17 cellular contexts compared by ENCODE assay signal in the genomic region with DNA sequence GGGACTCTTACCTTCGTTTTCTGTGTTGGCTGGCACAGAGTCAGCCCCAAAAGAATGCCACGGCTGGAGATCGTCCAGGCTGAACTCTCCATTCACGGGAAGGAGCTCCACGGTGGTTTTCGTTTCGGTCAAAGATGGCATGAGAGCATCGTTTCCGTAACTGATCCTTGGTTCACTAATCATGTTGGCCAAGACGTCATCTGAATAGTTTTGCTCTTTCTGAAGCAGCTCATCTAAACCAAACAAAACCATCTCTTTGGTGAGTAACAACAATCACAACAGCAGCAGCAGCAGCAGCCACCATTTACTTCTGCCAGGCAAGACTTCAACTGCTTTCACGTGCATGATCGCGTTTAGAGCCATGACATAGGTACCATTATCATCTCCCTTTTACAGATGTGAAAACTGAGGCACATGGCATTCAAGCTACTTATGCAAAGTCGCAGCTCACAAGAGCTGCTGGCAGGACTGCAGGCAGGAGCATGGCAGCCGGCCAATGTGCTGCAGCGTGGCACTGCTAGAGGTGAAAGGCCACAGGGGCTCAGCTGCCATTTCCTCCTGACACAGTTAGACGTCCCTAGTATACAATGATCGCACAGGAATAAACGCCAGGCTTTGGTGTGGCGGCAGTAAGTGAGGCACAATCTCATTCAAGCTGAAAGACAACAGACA.
DNase-seq lines count a peak whose midpoint lies in the region; ATAC-seq lines count a peak whose summit lies in the region.
"Had no signal": no experiment of that assay in that cellular context is flagged by ENCODE, and none has a peak within 500 bp of the region (broad histone marks: within the 10 kb centered on the region; RNA-seq: fewer than 3 reads in every experiment).

No MANE protein-coding gene starts in this region.

- intact Hi-C loops in Right ventricle myocardium superior (cut with DNase I), result no loop called here
- intact Hi-C loops in cardiac septum (cut with DNase I), result no loop called here

- H2BK12ac ChIP-seq in mesenchymal stem cell (ENCODE audit: low read length in 2 of 2), result peak overlapping the region in 1 of 2 experiments; percentile 52

- no peak overlapping the region for H3K23ac ChIP-seq in mesenchymal stem cell (ENCODE audit: low read length in 2 of 2)

- H3K4me1 ChIP-seq in mesenchymal stem cell (ENCODE audit: control insufficient read depth, insufficient read depth, low read depth, low read length), result no peaks in the 10 kb centered on the region

- WGBS in mesenchymal stem cell, result 94% methylated on average over 20 of the region's 20 CpGs

- peak overlapping the region in 1 of 2 experiments; percentile 10 for H3K4me3 ChIP-seq in mesenchymal stem cell (ENCODE audit: insufficient read depth in 1 of 2, low read depth in 1 of 2, low read length in 2 of 2)
- H3K4me3 ChIP-seq: heart right ventricle, sigmoid colon had no signal

- peak overlapping the region in 1 of 2 experiments; percentile 18 for H3K18ac ChIP-seq in mesenchymal stem cell (ENCODE audit: low read depth in 1 of 2, low read length in 2 of 2)

- H3K27me3 ChIP-seq in mesenchymal stem cell (ENCODE audit: control insufficient read depth in 1 of 2, insufficient read depth in 1 of 2, low read length in 2 of 2), result no peaks in the 10 kb centered on the region
- H3K27me3 ChIP-seq: heart right ventricle, sigmoid colon had no signal

- H3K14ac ChIP-seq in mesenchymal stem cell (ENCODE audit: low read length in 2 of 2), result peak overlapping the region in 1 of 2 experiments; percentile 13

- H2AFZ ChIP-seq in mesenchymal stem cell (ENCODE audit: low read depth, low read length), result no peak overlapping the region

- no peak overlapping the region for H2AK5ac ChIP-seq in mesenchymal stem cell (ENCODE audit: low read length, severe bottlenecking)

- peaks cover 7 to 33% of the 10 kb centered on the region in 2 experiments for H3K36me3 ChIP-seq in mesenchymal stem cell (ENCODE audit: control insufficient read depth in 1 of 2, insufficient read depth in 2 of 2, low read depth in 1 of 2, low read length in 2 of 2)
- H3K36me3 ChIP-seq: sigmoid colon had no signal

- no peak overlapping the region for H4K91ac ChIP-seq in mesenchymal stem cell (ENCODE audit: low read length)

- no peak overlapping the region for H2BK120ac ChIP-seq in mesenchymal stem cell (ENCODE audit: low read depth, low read length)

- H3K9ac ChIP-seq in mesenchymal stem cell (ENCODE audit: low read length), result no peak overlapping the region
- H3K9ac ChIP-seq: KMS-11 had no signal

- H3K79me1 ChIP-seq in mesenchymal stem cell (replicated peaks; ENCODE audit: low read length, poor library complexity, severe bottlenecking), result peaks cover 28% of the 10 kb centered on the region

- no peak overlapping the region for H2BK5ac ChIP-seq in mesenchymal stem cell (ENCODE audit: low read depth, low read length, poor library complexity, severe bottlenecking)

- H3K9me3 ChIP-seq in mesenchymal stem cell (ENCODE audit: control insufficient read depth, low read length), result no peaks in the 10 kb centered on the region
- H3K9me3 ChIP-seq: heart right ventricle, sigmoid colon had no signal

- H4K8ac ChIP-seq in mesenchymal stem cell (ENCODE audit: low read length), result peak overlapping the region; percentile 61

- H2BK15ac ChIP-seq in mesenchymal stem cell (ENCODE audit: low read depth, poor library complexity, severe bottlenecking), result no peak overlapping the region

- ATAC-seq in Right ventricle myocardium superior (ENCODE audit: poor library complexity), result no peak
- no peak for ATAC-seq in GM19463 (IDR thresholded peaks at IDR 0.05; ENCODE audit: unreplicated experiment)
- ATAC-seq in GM18870 (IDR thresholded peaks at IDR 0.05; ENCODE audit: unreplicated experiment), result no peak
- ATAC-seq: stimulated activated naive CD8-positive, alpha-beta T cell treated with anti-CD3 and anti-CD28 coated beads, Interleukin-15, Interleukin-2, amounts not matched to agents 100 U/mL and 50 U/mL, for 24 hours had no signal

- no peak overlapping the region for H3K4me2 ChIP-seq in mesenchymal stem cell (ENCODE audit: low read length, poor library complexity, severe bottlenecking)
- H3K4me2 ChIP-seq: KMS-11 had no signal

- H3K4ac ChIP-seq in mesenchymal stem cell (ENCODE audit: low read depth in 1 of 2, low read length in 2 of 2), result no peak overlapping the region

- H3K27ac ChIP-seq in mesenchymal stem cell (ENCODE audit: low read length, poor library complexity, severe bottlenecking), result no peak overlapping the region
- H3K27ac ChIP-seq: epithelial cell of prostate, KMS-11, sigmoid colon had no signal

- DNase-seq in Right ventricle myocardium superior (peak; percentile 69), cardiac septum (ENCODE audit: low spot score) (no peak), dermis blood vessel endothelial cell (peak; percentile 70), mesenchymal stem cell (no peak), OCI-M1 (lab: John Stamatoyannopoulos, UW) (no peak)
- no peak for DNase-seq in activated naive CD4-positive, alpha-beta T cell treated with anti-CD3 and anti-CD28 coated beads, Interleukin-2, amount 50 U/mL, for 16 hours
- DNase-seq: activated CD8-positive, alpha-beta memory T cell treated with anti-CD3 and anti-CD28 coated beads for 24 hours; activated effector memory CD4-positive, alpha-beta T cell treated with anti-CD3 and anti-CD28 coated beads, Interleukin-2, amount 50 U/mL, for 16 hours; HCEC 1CT; nephron progenitor cell; sigmoid colon; stimulated activated naive CD8-positive, alpha-beta T cell treated with anti-CD3 and anti-CD28 coated beads, Interleukin-15, Interleukin-2, amounts not matched to agents 100 U/mL and 50 U/mL, for 24 hours had no signal

Comparison
In these comparisons a context has a peak if more than half of its experiments do, and no peak if none do; other contexts are left out.
1. DNase-seq: peak in Right ventricle myocardium superior (single experiment) and dermis blood vessel endothelial cell (single experiment); none in cardiac septum (single experiment), mesenchymal stem cell (single experiment), activated naive CD4-positive, alpha-beta T cell treated with anti-CD3 and anti-CD28 coated beads, Interleukin-2, amount 50 U/mL, for 16 hours (single experiment) and OCI-M1 (single experiment).